Comparison of ENCODE assay signal across 19 cellular contexts in genomic region chr13:35964764-35965163, GRCh38.
DNase-seq lines count a peak whose midpoint lies in the region; ATAC-seq, FAIRE-seq and TF ChIP-seq lines count a peak whose summit lies in the region.
"Had no signal": no experiment of that assay in that cellular context is flagged by ENCODE, and none has a peak within 500 bp of the region (broad histone marks: within the 10 kb centered on the region; RNA-seq: fewer than 3 reads in every experiment).

No MANE protein-coding gene starts in this region.

- no peaks in the 10 kb centered on the region for H4K20me1 ChIP-seq in HepG2 (ENCODE audit: insufficient read depth, low read length)

- H3K9me3 ChIP-seq in A549: no peaks in the 10 kb centered on the region
- H3K9me3 ChIP-seq in HepG2 (ENCODE audit: low read length): no peaks in the 10 kb centered on the region
- no peaks in the 10 kb centered on the region for H3K9me3 ChIP-seq in colonic mucosa
- H3K9me3 ChIP-seq in upper lobe of left lung: no peaks in the 10 kb centered on the region
- H3K9me3 ChIP-seq: lower lobe of right lung, testis had no signal

- CTCF ChIA-PET in A549 (lab: Yijun Ruan, JAX) (interaction anchor here (0.7 kb wide), 1 partner anchor 526 kb away, joined by 3 read pairs; no protein-coding TSS in a partner anchor), HepG2 (lab: Yijun Ruan, JAX; ENCODE audit: low intra/inter-chr PET ratio, low total read pairs) (no interaction called here), HEK293T (lab: Yijun Ruan, JAX) (no interaction called here)

- TF ChIP-seq RAD21 in A549 (conservative IDR thresholded peaks at IDR 0.05 in 1 of 2, IDR thresholded peaks at IDR 0.05 in 1 of 2) (no peak), HepG2 (CRISPR knock-in tag; IDR thresholded peaks at IDR 0.05) (no peak)

- H3K4me3 ChIP-seq in A549 (no peak overlapping the region), epithelial cell of esophagus (ENCODE audit: low read length) (no peak overlapping the region), HepG2 (replicated peaks in 1 of 3; ENCODE audit: insufficient read depth in 1 of 3, low read depth in 2 of 3, low read length in 3 of 3) (no peak overlapping the region), colonic mucosa (no peak overlapping the region), upper lobe of left lung (no peak overlapping the region)
- H3K4me3 ChIP-seq: lower lobe of right lung, testis had no signal

- H3K4me1 ChIP-seq in A549: peaks cover 5% of the 10 kb centered on the region; the same call in 2 of the 3 replicates
- H3K4me1 ChIP-seq in HepG2 (ENCODE audit: insufficient read depth, low read length): peaks cover 9% of the 10 kb centered on the region; the same call in 1 of the 2 replicates
- no peaks in the 10 kb centered on the region for H3K4me1 ChIP-seq in colonic mucosa
- peaks cover 7 to 12% (median 9%) of the 10 kb centered on the region in 4 donors for H3K4me1 ChIP-seq in upper lobe of left lung
- H3K4me1 ChIP-seq: testis had no signal

- TF ChIP-seq EP300 in A549 (IDR thresholded peaks at IDR 0.05) (no peak), HepG2 (IDR thresholded peaks at IDR 0.05; ENCODE audit: low read depth in 2 of 2, low read length in 2 of 2) (no peak), HepG2 (CRISPR knock-in tag; IDR thresholded peaks at IDR 0.05; ENCODE audit: borderline replicate concordance) (no peak), upper lobe of left lung (IDR thresholded peaks at IDR 0.05) (no peak)

- WGBS in A549 (ENCODE audit: missing lambda C conversion rate): 13% methylated on average over 5 of the region's 5 CpGs
- 7% methylated on average over 5 of the region's 5 CpGs for WGBS in HepG2 (ENCODE audit: low lambda C conversion rate)
- WGBS in upper lobe of left lung, 2 donors: 41 to 48% methylated on average over 5 of the region's 5 CpGs

- H3K27ac ChIP-seq in A549: no peak overlapping the region
- H3K27ac ChIP-seq in HepG2 (ENCODE audit: extremely low read length, insufficient read depth, low read length): no peak overlapping the region
- no peak overlapping the region for H3K27ac ChIP-seq in colonic mucosa
- no peak overlapping the region for H3K27ac ChIP-seq in upper lobe of left lung
- H3K27ac ChIP-seq: HL-60, lower lobe of right lung, testis had no signal

- intact Hi-C loops in HepG2 (cut with micrococcal nuclease; ENCODE audit: unreplicated experiment) (no loop called here), colonic mucosa (cut with DNase I) (no loop called here)

- H3K9ac ChIP-seq in HepG2 (ENCODE audit: insufficient read depth, low read depth, low read length) (no peak overlapping the region), colonic mucosa (ENCODE audit: low read depth in 2 of 2, low read length in 2 of 2) (no peak overlapping the region)

- in situ Hi-C loops in HepG2 (cut with HindIII; ENCODE audit: extremely low pct_ligation_motif_present, low pct_unique_long_range_greater_than_20kb): no loop called here

- H3K27me3 ChIP-seq in HepG2 (ENCODE audit: control insufficient read depth in 1 of 2, insufficient read depth in 2 of 2, low read length in 2 of 2) (no peaks in the 10 kb centered on the region), colonic mucosa (no peaks in the 10 kb centered on the region), upper lobe of left lung (no peaks in the 10 kb centered on the region)
- H3K27me3 ChIP-seq: testis had no signal

- ATAC-seq in A549 (no peak), HepG2 (peak; percentile 56; the same call in 2 of the 3 replicates), upper lobe of left lung (ENCODE audit: low FRiP score in 2 of 2) (no peak)
- ATAC-seq: natural killer cell had no signal

- no peak for TF ChIP-seq CTCF in A549 (IDR thresholded peaks at IDR 0.05)
- TF ChIP-seq CTCF in epithelial cell of esophagus (IDR thresholded peaks at IDR 0.05; ENCODE audit: insufficient read depth, low read depth, low read length, missing control alignments): no peak
- TF ChIP-seq CTCF in HepG2 (CRISPR knock-in tag; IDR thresholded peaks at IDR 0.05): no peak
- TF ChIP-seq CTCF in colonic mucosa (IDR thresholded peaks at IDR 0.05): no peak
- no peak for TF ChIP-seq CTCF in upper lobe of left lung (IDR thresholded peaks at IDR 0.05)

- no peaks in the 10 kb centered on the region for H3K79me2 ChIP-seq in HepG2 (ENCODE audit: insufficient read depth, low read length)

- no peak for FAIRE-seq in A549 (lab: Jason Lieb, UNC)
- no peak for FAIRE-seq in HepG2 (lab: Jason Lieb, UNC)

- no TSS peak for BruUV-seq in HepG2 (replicated peaks; lab: Mats Ljungman, UMichigan)

- DNase-seq in A549 (ENCODE audit: low read depth in 1 of 2, low spot score in 1 of 2) (peak in 1 of 2 experiments; percentile 2), M059J (ENCODE audit: low read depth) (peak; percentile 2), epithelial cell of esophagus (ENCODE audit: low read depth) (peak; percentile 19), HepG2 (ENCODE audit: low spot score) (peak; percentile 22), colonic mucosa (no peak), HEK293T (ENCODE audit: extremely low spot score) (no peak), upper lobe of left lung (no peak)
- no peak for DNase-seq in activated naive CD4-positive, alpha-beta T cell (lab: John Stamatoyannopoulos, UW)
- DNase-seq: activated CD4-positive, CD25-positive, alpha-beta regulatory T cell treated with anti-CD3 and anti-CD28 coated beads, Interleukin-2, amount 50 U/mL, for 72 hours; activated naive CD4-positive, alpha-beta T cell treated with anti-CD3 and anti-CD28 coated beads, Interleukin-2, amount 10 ng/mL, durations not matched to agents 7 days and 5 days; caudate nucleus; COR-L47; GDM1; lower lobe of right lung; natural killer cell; NCI-H1694 treated with DMSO at 0.1 percent for 48 hours; stimulated activated CD4-positive, alpha-beta T cell treated with anti-CD3 and anti-CD28 coated beads, Interleukin-1b, Interleukin-23, amount 100 ng/mL, for 48 hours; testis had no signal

- no peak overlapping the region for H2AFZ ChIP-seq in HepG2 (ENCODE audit: low read length)

- TF ChIP-seq POLR2A in A549 (IDR thresholded peaks at IDR 0.05; ENCODE audit: low read length): no peak
- TF ChIP-seq POLR2A in HepG2 (IDR thresholded peaks at IDR 0.05; ENCODE audit: insufficient read depth in 1 of 2, low read depth in 2 of 2, low read length in 2 of 2): no peak
- TF ChIP-seq POLR2A in upper lobe of left lung (IDR thresholded peaks at IDR 0.05): no peak

- POLR2A ChIA-PET in A549 (lab: Yijun Ruan, JAX): no interaction called here
- POLR2A ChIA-PET in HepG2 (lab: Yijun Ruan, JAX): no interaction called here
- POLR2A ChIA-PET in HEK293T (lab: Yijun Ruan, JAX): no interaction called here

- H3K4me2 ChIP-seq in A549 (peak overlapping the region; percentile 26; the same call in 2 of the 3 replicates), HepG2 (ENCODE audit: low read depth, low read length) (no peak overlapping the region)

- H3K36me3 ChIP-seq in HepG2 (replicated peaks in 1 of 2; ENCODE audit: control insufficient read depth in 1 of 2, insufficient read depth in 2 of 2, low read length in 2 of 2) (no peaks in the 10 kb centered on the region), colonic mucosa (no peaks in the 10 kb centered on the region), upper lobe of left lung (no peaks in the 10 kb centered on the region)
- H3K36me3 ChIP-seq: lower lobe of right lung had no signal

TF ChIP-seq in A549, 52 proteins besides CTCF, POLR2A, EP300 and RAD21:
- no peak for TF ChIP-seq SMC3 (IDR thresholded peaks at IDR 0.05)
- TF ChIP-seq HOXB5 (CRISPR knock-in tag; IDR thresholded peaks at IDR 0.05): no peak
- TF ChIP-seq HOXB13 (CRISPR knock-in tag; IDR thresholded peaks at IDR 0.05; ENCODE audit: low read depth): no peak
- TF ChIP-seq RFX5 (IDR thresholded peaks at IDR 0.05): no peak
- no peak for TF ChIP-seq ZFP36 (IDR thresholded peaks at IDR 0.05; ENCODE audit: borderline replicate concordance, partially characterized antibody)
- TF ChIP-seq RARB (CRISPR knock-in tag; IDR thresholded peaks at IDR 0.05): no peak
- TF ChIP-seq MAZ (IDR thresholded peaks at IDR 0.05; ENCODE audit: borderline replicate concordance, low read depth, low read length): no peak
- TF ChIP-seq ZNF302 (CRISPR knock-in tag; IDR thresholded peaks at IDR 0.05): no peak
TF ChIP-seq in A549: peak in this region for 0.

TF ChIP-seq in HepG2, 621 proteins besides CTCF, POLR2A, EP300 and RAD21 (continues in another document):
- TF ChIP-seq, protein P1, sequence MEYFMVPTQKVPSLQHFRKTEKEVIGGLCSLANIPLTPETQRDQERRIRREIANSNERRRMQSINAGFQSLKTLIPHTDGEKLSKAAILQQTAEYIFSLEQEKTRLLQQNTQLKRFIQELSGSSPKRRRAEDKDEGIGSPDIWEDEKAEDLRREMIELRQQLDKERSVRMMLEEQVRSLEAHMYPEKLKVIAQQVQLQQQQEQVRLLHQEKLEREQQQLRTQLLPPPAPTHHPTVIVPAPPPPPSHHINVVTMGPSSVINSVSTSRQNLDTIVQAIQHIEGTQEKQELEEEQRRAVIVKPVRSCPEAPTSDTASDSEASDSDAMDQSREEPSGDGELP (IDR thresholded peaks at IDR 0.05; ENCODE audit: borderline replicate concordance, low read depth): peak; percentile 56; the same call in 1 of the 2 replicates
- 0 out of 2 replicates have a peak, but pooled peaks have one; percentile 17 for TF ChIP-seq GATAD2A (CRISPR knock-in tag; IDR thresholded peaks at IDR 0.05)
- peak; percentile 88 for TF ChIP-seq FOXA3 (CRISPR knock-in tag; IDR thresholded peaks at IDR 0.05)
- peak; percentile 16; the same call in 1 of the 2 replicates for TF ChIP-seq HNF4A (CRISPR knock-in tag; IDR thresholded peaks at IDR 0.05)
- 0 out of 2 replicates have a peak, but pooled peaks have one; percentile 26 for TF ChIP-seq CEBPG (CRISPR knock-in tag; IDR thresholded peaks at IDR 0.05)
- 0 out of 2 replicates have a peak, but pooled peaks have one; percentile 34 for TF ChIP-seq ZNF644 (CRISPR knock-in tag; IDR thresholded peaks at IDR 0.05; ENCODE audit: low read depth)

TF ChIP-seq in HEK293T, 16 proteins besides CTCF, POLR2A, EP300 and RAD21 (continues in another document):
- TF ChIP-seq BHLHE40 (IDR thresholded peaks at IDR 0.05; ENCODE audit: borderline replicate concordance) (no peak), ARNT (IDR thresholded peaks at IDR 0.05) (no peak), SUZ12 (IDR thresholded peaks at IDR 0.05) (no peak), LEF1 (IDR thresholded peaks at IDR 0.05; ENCODE audit: borderline replicate concordance) (no peak), FOXM1 (IDR thresholded peaks at IDR 0.05; ENCODE audit: borderline replicate concordance) (no peak), TARDBP (IDR thresholded peaks at IDR 0.05) (no peak), SP1 (IDR thresholded peaks at IDR 0.05) (no peak), HDGF (IDR thresholded peaks at IDR 0.05; ENCODE audit: borderline replicate concordance) (no peak), CTBP1 (IDR thresholded peaks at IDR 0.05; ENCODE audit: borderline replicate concordance) (no peak), FOXA1 (IDR thresholded peaks at IDR 0.05) (no peak), ZNF384 (IDR thresholded peaks at IDR 0.05) (no peak), L3MBTL2 (conservative IDR thresholded peaks at IDR 0.05) (no peak), ELF4 (IDR thresholded peaks at IDR 0.05) (no peak)

Comparison
In these comparisons a context has a peak if more than half of its experiments do, and no peak if none do; other contexts are left out.
1. DNase-seq: peak in M059J (single experiment), epithelial cell of esophagus (single experiment) and HepG2 (single experiment); none in colonic mucosa (single experiment), HEK293T (single experiment), activated naive CD4-positive, alpha-beta T cell (0 of 4) and upper lobe of left lung (0 of 2).